Comparison of ENCODE assay signal across 13 cellular contexts in genomic region chr12:29299613-29300012, GRCh38.
"Had no signal": no experiment of that assay in that cellular context is flagged by ENCODE, and none has a peak within 500 bp of the region (broad histone marks: within the 10 kb centered on the region; RNA-seq: fewer than 3 reads in every experiment).

No MANE protein-coding gene starts in this region.

- H3K27ac ChIP-seq: left ventricle myocardium inferior, neural progenitor cell, pancreas, skin epidermis, thyroid gland, uterus had no signal

- H3K4me3 Mint-ChIP-seq: activated naive CD4-positive, alpha-beta T cell treated with anti-CD3 and anti-CD28 coated beads, Interleukin-2, amount 50 U/mL, for 24 hours; brain; endodermal cell; neural progenitor cell had no signal

- H3K4me1 ChIP-seq: left ventricle myocardium inferior, neural progenitor cell, pancreas, thyroid gland, uterus had no signal

- H3K27ac Mint-ChIP-seq: activated naive CD4-positive, alpha-beta T cell treated with anti-CD3 and anti-CD28 coated beads, Interleukin-2, amount 50 U/mL, for 24 hours; brain; endodermal cell; neural progenitor cell had no signal

- H3K4me3 ChIP-seq: left ventricle myocardium inferior, neural progenitor cell, pancreas, skin epidermis, thyroid gland, uterus had no signal

- ATAC-seq: activated CD4-positive, CD25-positive, alpha-beta regulatory T cell treated with anti-CD3 and anti-CD28 coated beads, Interleukin-2, amount 50 U/mL, for 24 hours; pancreas had no signal

- H3K36me3 Mint-ChIP-seq: activated naive CD4-positive, alpha-beta T cell treated with anti-CD3 and anti-CD28 coated beads, Interleukin-2, amount 50 U/mL, for 24 hours; brain; neural progenitor cell had no signal

- H3K4me2 ChIP-seq: neural progenitor cell had no signal

- H3K27me3 Mint-ChIP-seq: activated naive CD4-positive, alpha-beta T cell treated with anti-CD3 and anti-CD28 coated beads, Interleukin-2, amount 50 U/mL, for 24 hours; brain had no signal

- H3K9me3 Mint-ChIP-seq: activated naive CD4-positive, alpha-beta T cell treated with anti-CD3 and anti-CD28 coated beads, Interleukin-2, amount 50 U/mL, for 24 hours; brain; endodermal cell; neural progenitor cell had no signal

- H2AFZ ChIP-seq: neural progenitor cell had no signal

- H3K27me3 ChIP-seq: neural progenitor cell, pancreas, thyroid gland, uterus had no signal

- H3K4me1 Mint-ChIP-seq: activated naive CD4-positive, alpha-beta T cell treated with anti-CD3 and anti-CD28 coated beads, Interleukin-2, amount 50 U/mL, for 24 hours; brain had no signal

- H3K9me3 ChIP-seq: left ventricle myocardium inferior, pancreas, thyroid gland, uterus had no signal

- H3K36me3 ChIP-seq: left ventricle myocardium inferior, neural progenitor cell, pancreas, thyroid gland, uterus had no signal

- DNase-seq: dermis blood vessel endothelial cell, endodermal cell, erythroblast, left ventricle myocardium inferior, mesendoderm, pancreas, thyroid gland, uterus had no signal
